ENCODE assay signal across 8 cellular contexts in genomic region chr14:103562385-103563088, GRCh38. TPM values are rescaled to one million over a fixed set of nuclear protein-coding genes. Genes with fewer than 3 reads are reported as not detected.
DNase-seq lines count a peak whose midpoint lies in the region; ATAC-seq and TF ChIP-seq lines count a peak whose summit lies in the region.

BAG5 (minus strand) TSS chr14:103562657; CDS start chr14:103561164, 1,493 bp downstream.
COA8 (plus strand) TSS chr14:103562960; CDS start chr14:103563002, 42 bp downstream.

- H3K4me3 ChIP-seq in AG10803 (ENCODE audit: low read length): peak within 1 kb of the TSS; percentile 87

- intact Hi-C loops in left colon (cut with DNase I, micrococcal nuclease): no loop called here

- no peak for TF ChIP-seq CTCF in AG10803 (conservative IDR thresholded peaks at IDR 0.05; ENCODE audit: low read length)

- peak; percentile 84 for DNase-seq in AG10803 (ENCODE audit: low read depth)
- DNase-seq in NCI-H510A treated with DMSO at 0.1 percent for 48 hours (lab: John Stamatoyannopoulos, UW): peak; percentile 76
- peak; percentile 93 for DNase-seq in activated CD4-positive, alpha-beta T cell treated with anti-CD3 and anti-CD28 coated beads for 48 hours
- DNase-seq in left colon: peak; percentile 85 to 91
- peak; percentile 75 to 87 for DNase-seq in stimulated activated CD4-positive, alpha-beta T cell treated with anti-CD3 and anti-CD28 coated beads, Interleukin-1b, Interleukin-23, amount 100 ng/mL, for 4 hours (ENCODE audit: low read depth in 2 of 2)

- H3K27ac ChIP-seq in cingulate gyrus (ENCODE audit: low read depth, low read length): peak within 1 kb of the TSS; percentile 94

- ATAC-seq in GM19023 (IDR thresholded peaks at IDR 0.05; ENCODE audit: unreplicated experiment): peak; percentile 76
- peak; percentile 72 for ATAC-seq in HG03196 (IDR thresholded peaks at IDR 0.05; ENCODE audit: unreplicated experiment)
- peak; percentile 81 for ATAC-seq in left colon

RNA-seq across cellular contexts. Expression of gene BAG5, which starts in this region (rescaled TPM):
- 10 to 100 TPM; 27.0 to 29.9 TPM for total RNA-seq in left colon

RNA-seq across cellular contexts. Expression of gene COA8, which starts in this region (rescaled TPM):
- 10 to 100 TPM; 27.4 to 33.4 TPM for total RNA-seq in left colon

Comparison
In these comparisons a context has a peak if more than half of its experiments do, and no peak if none do; other contexts are left out.
1. Peak in every context shown above with its lines: DNase-seq, ATAC-seq, H3K4me3 ChIP-seq and H3K27ac ChIP-seq.